In genomic region chr4:169802871-169803270, GRCh38 we compare ENCODE assay signal across 19 cellular contexts.
"Had no signal": no experiment of that assay in that cellular context is flagged by ENCODE, and none has a peak within 500 bp of the region (broad histone marks: within the 10 kb centered on the region; RNA-seq: fewer than 3 reads in every experiment).

No MANE protein-coding gene starts in this region.

- ATAC-seq: activated CD8-positive, alpha-beta memory T cell treated with anti-CD3 and anti-CD28 coated beads, Interleukin-2, amount 10 ng/mL, durations not matched to agents 7 days and 5 days; activated naive CD8-positive, alpha-beta T cell treated with anti-CD3 and anti-CD28 coated beads, Interleukin-2, amount 50 U/mL, for 24 hours; left lung; naive thymus-derived CD8-positive, alpha-beta T cell; sciatic nerve had no signal

- DNase-seq: activated CD4-positive, alpha-beta memory T cell treated with anti-CD3 and anti-CD28 coated beads, Interleukin-2, amount 10 ng/mL, durations not matched to agents 7 days and 5 days; activated CD4-positive, alpha-beta T cell treated with anti-CD3 and anti-CD28 coated beads for 48 hours; activated CD4-positive, CD25-positive, alpha-beta regulatory T cell; activated CD8-positive, alpha-beta memory T cell treated with anti-CD3 and anti-CD28 coated beads, Interleukin-2, amount 10 ng/mL, durations not matched to agents 7 days and 5 days; activated gamma-delta T cell; activated naive CD4-positive, alpha-beta T cell treated with anti-CD3 and anti-CD28 coated beads, Interleukin-2, amount 50 U/mL, for 16 hours; activated naive CD8-positive, alpha-beta T cell treated with anti-CD3 and anti-CD28 coated beads, Interleukin-2, amount 50 U/mL, for 24 hours; activated T-cell treated with anti-CD3 and anti-CD28 coated beads for 4 hours; cerebellar nuclear complex; hippocampal formation; kidney glomerular epithelial cell; left lung; naive thymus-derived CD8-positive, alpha-beta T cell; stimulated activated CD4-positive, alpha-beta T cell treated with anti-CD3 and anti-CD28 coated beads, Interleukin-2, amount 100 ng/mL, for 48 hours; stimulated activated CD8-positive, alpha-beta memory T cell treated with anti-CD3 and anti-CD28 coated beads, Interleukin-4, amount 100 ng/mL, for 48 hours; stimulated activated naive CD4-positive, alpha-beta T cell; testis; trophoblast cell had no signal
